In genomic region chr14:96285667-96286066, GRCh38 we compare ENCODE assay signal across 13 cellular contexts. TPM values are rescaled to one million over a fixed set of nuclear protein-coding genes. Genes with fewer than 3 reads are reported as not detected.
A peak's percentile ranks its signal among the peaks of the same experiment; 100 is the strongest.
DNase-seq lines count a peak whose midpoint lies in the region; ATAC-seq and TF ChIP-seq lines count a peak whose summit lies in the region.
"Had no signal": no experiment of that assay in that cellular context is flagged by ENCODE, and none has a peak within 500 bp of the region (broad histone marks: within the 10 kb centered on the region; RNA-seq: fewer than 3 reads in every experiment).

No MANE protein-coding gene starts in this region.

- H3K4me3 ChIP-seq in AG10803 (ENCODE audit: low read length) (no peak overlapping the region), heart right ventricle (no peak overlapping the region), trophoblast cell (ENCODE audit: low read depth, low read length) (no peak overlapping the region)
- H3K4me3 ChIP-seq: HAP-1 had no signal

- peak overlapping the region; percentile 87 for H4K12ac ChIP-seq in trophoblast cell (ENCODE audit: low read depth, low read length)

- H3K4me2 ChIP-seq in trophoblast cell (ENCODE audit: low read length), result peak overlapping the region; percentile 35

- intact Hi-C loops in heart right ventricle (cut with DNase I), result no loop called here

- peaks cover 20% of the 10 kb centered on the region for H3K79me1 ChIP-seq in trophoblast cell (ENCODE audit: low read length)

- no peak overlapping the region for H2BK12ac ChIP-seq in trophoblast cell (ENCODE audit: low read length)

- H3K4me3 Mint-ChIP-seq in WTC11, result no peak overlapping the region
- no peak overlapping the region for H3K4me3 Mint-ChIP-seq in activated T-helper 17 cell treated with anti-CD3 and anti-CD28 coated beads, Interleukin-2, amount 50 U/mL, for 72 hours
- H3K4me3 Mint-ChIP-seq: activated CD4-positive, alpha-beta memory T cell treated with anti-CD3 and anti-CD28 coated beads for 36 hours had no signal

- H3K27me3 ChIP-seq in heart right ventricle (no peaks in the 10 kb centered on the region), trophoblast cell (ENCODE audit: insufficient read depth, low read length) (no peaks in the 10 kb centered on the region)

- H3K4me1 Mint-ChIP-seq in WTC11, result no peaks in the 10 kb centered on the region
- no peaks in the 10 kb centered on the region for H3K4me1 Mint-ChIP-seq in activated T-helper 17 cell treated with anti-CD3 and anti-CD28 coated beads, Interleukin-2, amount 50 U/mL, for 72 hours

- H3K4ac ChIP-seq in trophoblast cell (ENCODE audit: low read depth, low read length), result peak overlapping the region; percentile 54

- H3K23ac ChIP-seq in trophoblast cell (ENCODE audit: low read length), result no peak overlapping the region

- peak overlapping the region; percentile 88 for H2BK120ac ChIP-seq in trophoblast cell (ENCODE audit: insufficient read depth, low read length, poor library complexity)

- CTCF ChIA-PET in WTC11 (lab: Charles Lee), result interaction anchor here (0.7 to 2.8 kb wide), 4 partner anchors 10 to 187 kb away, joined by 3 to 11 read pairs (median 6); no protein-coding TSS in a partner anchor

- H3K9me3 Mint-ChIP-seq in WTC11, result no peaks in the 10 kb centered on the region
- H3K9me3 Mint-ChIP-seq in activated T-helper 17 cell treated with anti-CD3 and anti-CD28 coated beads, Interleukin-2, amount 50 U/mL, for 72 hours, result no peaks in the 10 kb centered on the region
- H3K9me3 Mint-ChIP-seq: activated CD4-positive, alpha-beta memory T cell treated with anti-CD3 and anti-CD28 coated beads for 36 hours had no signal

- H3K14ac ChIP-seq in trophoblast cell (ENCODE audit: low read length), result peak overlapping the region; percentile 21

- H3K79me2 ChIP-seq in trophoblast cell (ENCODE audit: control insufficient read depth, insufficient read depth, low read length, poor library complexity), result peaks cover 4% of the 10 kb centered on the region

- no peak overlapping the region for H4K8ac ChIP-seq in trophoblast cell (ENCODE audit: low read depth, low read length)

- H4K91ac ChIP-seq in trophoblast cell (ENCODE audit: low read depth, low read length), result peak overlapping the region; percentile 60

- H3K36me3 ChIP-seq in heart right ventricle, result peaks cover 0 to 90% (median 15%) of the 10 kb centered on the region in 9 donors
- H3K36me3 ChIP-seq in trophoblast cell (ENCODE audit: control insufficient read depth in 1 of 2, insufficient read depth in 2 of 2, low read length in 2 of 2), result peaks cover 9 to 17% of the 10 kb centered on the region in 2 experiments

- no peak overlapping the region for H3K9ac ChIP-seq in trophoblast cell (ENCODE audit: low read length)

- POLR2A ChIA-PET in WTC11 (lab: Charles Lee), result no interaction called here

- H2AK5ac ChIP-seq in trophoblast cell (ENCODE audit: low read length), result no peak overlapping the region

- no peaks in the 10 kb centered on the region for H3K27me3 Mint-ChIP-seq in WTC11 (ENCODE audit: low read depth)
- no peaks in the 10 kb centered on the region for H3K27me3 Mint-ChIP-seq in activated T-helper 17 cell treated with anti-CD3 and anti-CD28 coated beads, Interleukin-2, amount 50 U/mL, for 72 hours
- H3K27me3 Mint-ChIP-seq: activated CD4-positive, alpha-beta memory T cell treated with anti-CD3 and anti-CD28 coated beads for 36 hours had no signal

- peak overlapping the region in 7 of 10 donors; percentile 3 to 54 (median 41) for H3K27ac ChIP-seq in heart right ventricle
- peak overlapping the region; percentile 80 for H3K27ac ChIP-seq in trophoblast cell (ENCODE audit: low read depth, low read length)

- H3K18ac ChIP-seq in trophoblast cell (ENCODE audit: low read length), result peak overlapping the region; percentile 23

- no peak for TF ChIP-seq CTCF in AG10803 (conservative IDR thresholded peaks at IDR 0.05; ENCODE audit: low read length)
- TF ChIP-seq CTCF in WTC11 (IDR thresholded peaks at IDR 0.05), result no peak
- TF ChIP-seq CTCF in heart right ventricle (IDR thresholded peaks at IDR 0.05), result no peak

- H3K9me3 ChIP-seq in heart right ventricle (no peaks in the 10 kb centered on the region), trophoblast cell (ENCODE audit: insufficient read depth, low read depth, low read length) (no peaks in the 10 kb centered on the region)
- H3K9me3 ChIP-seq: HAP-1 had no signal

- H2AFZ ChIP-seq in trophoblast cell (ENCODE audit: insufficient read depth, low read length, poor library complexity), result no peak overlapping the region

- peak overlapping the region; percentile 62 for H3K27ac Mint-ChIP-seq in WTC11
- no peak overlapping the region for H3K27ac Mint-ChIP-seq in activated T-helper 17 cell treated with anti-CD3 and anti-CD28 coated beads, Interleukin-2, amount 50 U/mL, for 72 hours
- H3K27ac Mint-ChIP-seq: activated CD4-positive, alpha-beta memory T cell treated with anti-CD3 and anti-CD28 coated beads for 36 hours had no signal

- peak overlapping the region; percentile 44 for H2BK5ac ChIP-seq in trophoblast cell (ENCODE audit: low read depth, low read length, poor library complexity)

- ATAC-seq in WTC11, result no peak
- peak; percentile 29 to 91 (median 83) for ATAC-seq in heart right ventricle
- ATAC-seq in activated T-helper 17 cell treated with anti-CD3 and anti-CD28 coated beads, Interleukin-2, amount 50 U/mL, for 72 hours (replicated peaks), result no peak

- H3K4me1 ChIP-seq in heart right ventricle (peaks cover 0 to 11% (median 0%) of the 10 kb centered on the region in 9 donors), trophoblast cell (ENCODE audit: control insufficient read depth in 1 of 2, insufficient read depth in 2 of 2, low read length in 2 of 2) (peaks cover 8 to 12% of the 10 kb centered on the region in 2 experiments)
- H3K4me1 ChIP-seq: HAP-1 had no signal

- H3K36me3 Mint-ChIP-seq in WTC11, result peaks cover 12% of the 10 kb centered on the region
- H3K36me3 Mint-ChIP-seq in activated T-helper 17 cell treated with anti-CD3 and anti-CD28 coated beads, Interleukin-2, amount 50 U/mL, for 72 hours (ENCODE audit: low read depth), result peaks cover 72% of the 10 kb centered on the region

- peak; percentile 55 for DNase-seq in AG10803 (ENCODE audit: low read depth)
- no peak for DNase-seq in WTC11 (ENCODE audit: low spot score)
- peak; percentile 27 to 30 for DNase-seq in heart right ventricle
- peak; percentile 82 to 85 for DNase-seq in trophoblast cell
- no peak for DNase-seq in RPMI8226
- no peak for DNase-seq in NCI-H446 treated with DMSO at 0.1 percent for 48 hours (lab: John Stamatoyannopoulos, UW)
- DNase-seq in cortex of kidney (lab: John Stamatoyannopoulos, UW), result no peak
- DNase-seq: activated CD4-positive, alpha-beta memory T cell treated with anti-CD3 and anti-CD28 coated beads for 36 hours; NCI-H1092 treated with DMSO at 0.1 percent for 48 hours; retina; stimulated activated CD4-positive, alpha-beta T cell treated with anti-CD3 and anti-CD28 coated beads, Interleukin-4, amount 100 ng/mL, for 24 hours had no signal

- WGBS in heart right ventricle, 2 donors, result 41 to 61% methylated on average over 17 of the region's 17 CpGs
- no CpG with 5 or more reads among the region's 17 CpGs for WGBS in trophoblast cell (ENCODE audit: extremely low coverage, insufficient coverage, insufficient read length)

TF ChIP-seq in WTC11, 78 proteins besides CTCF, POLR2A, EP300 and RAD21 (continues in another document):
- TF ChIP-seq IRF2 (CRISPR knock-in tag; IDR thresholded peaks at IDR 0.05; ENCODE audit: borderline replicate concordance, low read depth), result no peak
- TF ChIP-seq, protein P1, sequence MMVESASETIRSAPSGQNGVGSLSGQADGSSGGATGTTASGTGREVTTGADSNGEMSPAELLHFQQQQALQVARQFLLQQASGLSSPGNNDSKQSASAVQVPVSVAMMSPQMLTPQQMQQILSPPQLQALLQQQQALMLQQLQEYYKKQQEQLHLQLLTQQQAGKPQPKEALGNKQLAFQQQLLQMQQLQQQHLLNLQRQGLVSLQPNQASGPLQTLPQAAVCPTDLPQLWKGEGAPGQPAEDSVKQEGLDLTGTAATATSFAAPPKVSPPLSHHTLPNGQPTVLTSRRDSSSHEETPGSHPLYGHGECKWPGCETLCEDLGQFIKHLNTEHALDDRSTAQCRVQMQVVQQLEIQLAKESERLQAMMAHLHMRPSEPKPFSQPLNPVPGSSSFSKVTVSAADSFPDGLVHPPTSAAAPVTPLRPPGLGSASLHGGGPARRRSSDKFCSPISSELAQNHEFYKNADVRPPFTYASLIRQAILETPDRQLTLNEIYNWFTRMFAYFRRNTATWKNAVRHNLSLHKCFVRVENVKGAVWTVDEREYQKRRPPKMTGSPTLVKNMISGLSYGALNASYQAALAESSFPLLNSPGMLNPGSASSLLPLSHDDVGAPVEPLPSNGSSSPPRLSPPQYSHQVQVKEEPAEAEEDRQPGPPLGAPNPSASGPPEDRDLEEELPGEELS (CRISPR knock-in tag; IDR thresholded peaks at IDR 0.05), result no peak
- no peak for TF ChIP-seq NFATC4 (CRISPR knock-in tag; IDR thresholded peaks at IDR 0.05)
- no peak for TF ChIP-seq ZNF263 (CRISPR knock-in tag; IDR thresholded peaks at IDR 0.05; ENCODE audit: low read depth)
- TF ChIP-seq OVOL2 (CRISPR knock-in tag; IDR thresholded peaks at IDR 0.05; ENCODE audit: borderline replicate concordance), result no peak
- TF ChIP-seq SOX15 (CRISPR knock-in tag; IDR thresholded peaks at IDR 0.05), result no peak
- TF ChIP-seq RELA (CRISPR knock-in tag; IDR thresholded peaks at IDR 0.05; ENCODE audit: borderline replicate concordance), result no peak
- TF ChIP-seq, protein P2, sequence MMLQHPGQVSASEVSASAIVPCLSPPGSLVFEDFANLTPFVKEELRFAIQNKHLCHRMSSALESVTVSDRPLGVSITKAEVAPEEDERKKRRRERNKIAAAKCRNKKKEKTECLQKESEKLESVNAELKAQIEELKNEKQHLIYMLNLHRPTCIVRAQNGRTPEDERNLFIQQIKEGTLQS (CRISPR knock-in tag; conservative IDR thresholded peaks at IDR 0.05), result no peak

RNA-seq across cellular contexts. Expression of gene BDKRB1, which starts 29.7 kb away (rescaled TPM):
- 0.11 to 0.27 TPM in 2 of 3 replicates, not detected in the other for total RNA-seq in WTC11 (2021)
- under 1 TPM in 2 of 10 donors, not detected in 8; 0.39 to 0.66 TPM for total RNA-seq in heart right ventricle
- under 1 TPM in 1 of 2 donors, not detected in 1; 0.09 TPM for polyA plus RNA-seq in heart right ventricle
- polyA plus RNA-seq in trophoblast cell (2013), result 6.0 and 6.4 TPM in 2 replicates
- not detected for total RNA-seq in activated T-helper 17 cell treated with anti-CD3 and anti-CD28 coated beads, Interleukin-2, amount 50 U/mL, for 72 hours
- total RNA-seq: activated CD4-positive, alpha-beta memory T cell treated with anti-CD3 and anti-CD28 coated beads for 36 hours had no signal

Comparison
In these comparisons a context has a peak if more than half of its experiments do, and no peak if none do; other contexts are left out.
1. DNase-seq: peak in AG10803 (single experiment), heart right ventricle (2 of 2) and trophoblast cell (2 of 2); none in WTC11 (single experiment), RPMI8226 (single experiment), NCI-H446 treated with DMSO at 0.1 percent for 48 hours (single experiment) and cortex of kidney (single experiment).
2. ATAC-seq: peak in heart right ventricle (8 of 8); none in WTC11 (single experiment) and activated T-helper 17 cell treated with anti-CD3 and anti-CD28 coated beads, Interleukin-2, amount 50 U/mL, for 72 hours (single experiment).